22 cellular contexts compared by ENCODE assay signal in the genomic region with DNA sequence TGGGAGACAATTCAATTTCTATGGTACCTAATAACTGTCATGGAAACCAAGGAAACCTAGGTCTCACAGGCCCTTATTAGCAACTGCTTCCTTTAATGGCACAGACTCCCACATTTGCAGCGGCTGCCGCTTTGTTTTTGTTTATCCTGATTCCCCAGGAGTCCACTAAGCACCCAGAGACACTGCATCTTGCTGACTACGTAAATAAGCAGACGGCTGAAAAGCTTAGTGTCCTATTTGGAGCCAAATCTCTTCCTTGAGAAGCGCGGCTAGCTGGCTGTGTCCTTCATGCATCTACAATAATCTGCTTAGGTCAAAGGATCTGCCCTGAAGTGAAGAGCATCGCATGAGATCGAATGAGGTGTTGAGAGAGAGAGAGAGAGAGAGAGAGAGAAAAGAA.
A peak's percentile ranks its signal among the peaks of the same experiment; 100 is the strongest.
DNase-seq lines count a peak whose midpoint lies in the region; ATAC-seq and TF ChIP-seq lines count a peak whose summit lies in the region.
"Had no signal": no experiment of that assay in that cellular context is flagged by ENCODE, and none has a peak within 500 bp of the region (broad histone marks: within the 10 kb centered on the region; RNA-seq: fewer than 3 reads in every experiment).

No MANE protein-coding gene starts in this region.

- no peak overlapping the region for H2BK120ac ChIP-seq in mesendoderm (ENCODE audit: low read depth, low read length)

- no peaks in the 10 kb centered on the region for H3K36me3 Mint-ChIP-seq in brain
- H3K36me3 Mint-ChIP-seq: CD8-positive, alpha-beta memory T cell had no signal

- no peak overlapping the region for H2AK5ac ChIP-seq in mesendoderm (ENCODE audit: low read length)

- no peak overlapping the region for H3K23ac ChIP-seq in mesendoderm (ENCODE audit: low read length)

- no peak overlapping the region for H3K56ac ChIP-seq in mesendoderm (ENCODE audit: low read length)

- H3K18ac ChIP-seq in mesendoderm (ENCODE audit: low read length): no peak overlapping the region

- H3K4me1 ChIP-seq in mesendoderm (ENCODE audit: control insufficient read depth, low read depth, low read length): peaks cover 5% of the 10 kb centered on the region
- H3K4me1 ChIP-seq: breast epithelium, upper lobe of right lung had no signal

- no peak overlapping the region for H3K27ac ChIP-seq in mesendoderm (ENCODE audit: low read depth, low read length)
- H3K27ac ChIP-seq: breast epithelium, upper lobe of right lung had no signal

- no peak overlapping the region for H4K5ac ChIP-seq in mesendoderm (ENCODE audit: low read length)

- no peaks in the 10 kb centered on the region for H3K36me3 ChIP-seq in mesendoderm (ENCODE audit: control insufficient read depth, insufficient read depth, low read length)
- H3K36me3 ChIP-seq: breast epithelium, upper lobe of right lung had no signal

- no peak overlapping the region for H3K4me2 ChIP-seq in mesendoderm (ENCODE audit: low read length)
- H3K4me2 ChIP-seq: smooth muscle cell had no signal

- H4K8ac ChIP-seq in mesendoderm (ENCODE audit: low read depth, low read length): no peak overlapping the region

- H3K4me3 ChIP-seq in mesendoderm (ENCODE audit: low read length): no peak overlapping the region
- H3K4me3 ChIP-seq: breast epithelium, smooth muscle cell, upper lobe of right lung had no signal

- H3K9ac ChIP-seq in mesendoderm (ENCODE audit: low read length): no peak overlapping the region

- H2BK15ac ChIP-seq in mesendoderm (replicated peaks; ENCODE audit: low read depth): no peak overlapping the region

- peaks cover 50% of the 10 kb centered on the region for H3K4me1 Mint-ChIP-seq in brain
- H3K4me1 Mint-ChIP-seq: CD8-positive, alpha-beta memory T cell had no signal

- H3K9me3 Mint-ChIP-seq in brain: no peaks in the 10 kb centered on the region
- H3K9me3 Mint-ChIP-seq: activated T-cell treated with anti-CD3 and anti-CD28 coated beads, Interleukin-2, amount 50 U/mL, for 4 hours had no signal

- no peak for TF ChIP-seq CTCF in brain (conservative IDR thresholded peaks at IDR 0.05)

- no peak overlapping the region for H2BK5ac ChIP-seq in mesendoderm (ENCODE audit: low read length)

- no peaks in the 10 kb centered on the region for H3K27me3 Mint-ChIP-seq in brain
- H3K27me3 Mint-ChIP-seq: CD8-positive, alpha-beta memory T cell had no signal

- H3K4me3 Mint-ChIP-seq in brain: peak overlapping the region; percentile 2 to 67 (median 36)
- H3K4me3 Mint-ChIP-seq: activated T-cell treated with anti-CD3 and anti-CD28 coated beads, Interleukin-2, amount 50 U/mL, for 4 hours; CD8-positive, alpha-beta memory T cell had no signal

- peak overlapping the region; percentile 28 to 79 (median 54) for H3K27ac Mint-ChIP-seq in brain
- H3K27ac Mint-ChIP-seq: CD8-positive, alpha-beta memory T cell had no signal

- H3K79me2 ChIP-seq in mesendoderm (ENCODE audit: control insufficient read depth, insufficient read depth, low read length): no peaks in the 10 kb centered on the region

- H3K27me3 ChIP-seq in mesendoderm (ENCODE audit: insufficient read depth, low read length, poor library complexity): no peaks in the 10 kb centered on the region
- H3K27me3 ChIP-seq: breast epithelium, upper lobe of right lung had no signal

- ATAC-seq in HG03025 (IDR thresholded peaks at IDR 0.05; ENCODE audit: low FRiP score, unreplicated experiment) (no peak), GM21381 (IDR thresholded peaks at IDR 0.05; ENCODE audit: unreplicated experiment) (no peak)
- ATAC-seq: activated T-cell treated with anti-CD3 and anti-CD28 coated beads, Interleukin-2, amount 50 U/mL, for 4 hours; SK-N-SH treated with all-trans-retinoic acid at 6 μM for 48 hours; upper lobe of right lung had no signal

- DNase-seq in NCI-H748 (lab: John Stamatoyannopoulos, UW; ENCODE audit: unreplicated experiment) (peak; percentile 26), NCI-H748 treated with DMSO at 0.1 percent for 48 hours (lab: John Stamatoyannopoulos, UW) (no peak), mesendoderm (peak; percentile 26), DMS53 treated with DMSO at 0.1 percent for 48 hours (lab: John Stamatoyannopoulos, UW; ENCODE audit: unreplicated experiment) (no peak)
- DNase-seq in stimulated activated CD4-positive, alpha-beta T cell treated with anti-CD3 and anti-CD28 coated beads, Interleukin-2, amount 100 ng/mL, for 24 hours: no peak
- DNase-seq: activated CD4-positive, alpha-beta T cell treated with anti-CD3 and anti-CD28 coated beads for 48 hours; activated naive CD4-positive, alpha-beta T cell treated with Interleukin-2 at 50 U/mL for 16 hours; activated T-cell treated with anti-CD3 and anti-CD28 coated beads, Interleukin-2, amount 50 U/mL, for 4 hours; AML-193; CD8-positive, alpha-beta memory T cell; DMS53; IMR-90; NCI-H1092 treated with DMSO at 0.1 percent for 48 hours; NCI-H2107; occipital lobe; upper lobe of right lung had no signal

- no peak overlapping the region for H3K4ac ChIP-seq in mesendoderm (ENCODE audit: low read depth, low read length)

- H3K79me1 ChIP-seq in mesendoderm (ENCODE audit: low read length): no peaks in the 10 kb centered on the region

- WGBS in mesendoderm (ENCODE audit: extremely low coverage, insufficient coverage, low lambda C conversion rate): no CpG with 5 or more reads among the region's 8 CpGs

Comparison
In these comparisons a context has a peak if more than half of its experiments do, and no peak if none do; other contexts are left out.
1. DNase-seq: peak in NCI-H748 (single experiment) and mesendoderm (single experiment); none in NCI-H748 treated with DMSO at 0.1 percent for 48 hours (single experiment), DMS53 treated with DMSO at 0.1 percent for 48 hours (single experiment) and stimulated activated CD4-positive, alpha-beta T cell treated with anti-CD3 and anti-CD28 coated beads, Interleukin-2, amount 100 ng/mL, for 24 hours (0 of 2).